Comparison of ENCODE assay signal across 1 cellular context in the genomic region with DNA sequence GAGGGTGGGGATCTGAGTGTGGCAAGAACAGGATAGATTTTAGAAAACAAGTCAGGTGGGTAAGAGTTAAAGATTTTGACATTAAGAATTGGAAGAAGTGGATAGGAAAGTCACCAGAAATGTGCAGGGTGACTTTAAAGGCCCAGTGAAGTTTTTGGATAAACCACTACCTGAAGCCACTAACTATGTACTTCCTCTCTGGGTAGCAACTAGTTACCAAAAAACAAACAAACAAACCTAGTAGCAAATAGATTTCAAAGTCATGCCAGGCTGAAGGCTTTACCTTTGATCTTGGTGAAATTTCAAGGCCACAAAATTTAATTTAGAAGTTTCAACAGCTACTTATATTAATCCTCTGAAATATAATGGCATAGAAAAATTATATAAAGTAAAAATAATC.
TF ChIP-seq lines count a peak whose summit lies in the region.

No MANE protein-coding gene starts in this region.

TF ChIP-seq in GM23338, 12 proteins besides CTCF, POLR2A, EP300 and RAD21 (continued from another document):
- TF ChIP-seq, protein P1, sequence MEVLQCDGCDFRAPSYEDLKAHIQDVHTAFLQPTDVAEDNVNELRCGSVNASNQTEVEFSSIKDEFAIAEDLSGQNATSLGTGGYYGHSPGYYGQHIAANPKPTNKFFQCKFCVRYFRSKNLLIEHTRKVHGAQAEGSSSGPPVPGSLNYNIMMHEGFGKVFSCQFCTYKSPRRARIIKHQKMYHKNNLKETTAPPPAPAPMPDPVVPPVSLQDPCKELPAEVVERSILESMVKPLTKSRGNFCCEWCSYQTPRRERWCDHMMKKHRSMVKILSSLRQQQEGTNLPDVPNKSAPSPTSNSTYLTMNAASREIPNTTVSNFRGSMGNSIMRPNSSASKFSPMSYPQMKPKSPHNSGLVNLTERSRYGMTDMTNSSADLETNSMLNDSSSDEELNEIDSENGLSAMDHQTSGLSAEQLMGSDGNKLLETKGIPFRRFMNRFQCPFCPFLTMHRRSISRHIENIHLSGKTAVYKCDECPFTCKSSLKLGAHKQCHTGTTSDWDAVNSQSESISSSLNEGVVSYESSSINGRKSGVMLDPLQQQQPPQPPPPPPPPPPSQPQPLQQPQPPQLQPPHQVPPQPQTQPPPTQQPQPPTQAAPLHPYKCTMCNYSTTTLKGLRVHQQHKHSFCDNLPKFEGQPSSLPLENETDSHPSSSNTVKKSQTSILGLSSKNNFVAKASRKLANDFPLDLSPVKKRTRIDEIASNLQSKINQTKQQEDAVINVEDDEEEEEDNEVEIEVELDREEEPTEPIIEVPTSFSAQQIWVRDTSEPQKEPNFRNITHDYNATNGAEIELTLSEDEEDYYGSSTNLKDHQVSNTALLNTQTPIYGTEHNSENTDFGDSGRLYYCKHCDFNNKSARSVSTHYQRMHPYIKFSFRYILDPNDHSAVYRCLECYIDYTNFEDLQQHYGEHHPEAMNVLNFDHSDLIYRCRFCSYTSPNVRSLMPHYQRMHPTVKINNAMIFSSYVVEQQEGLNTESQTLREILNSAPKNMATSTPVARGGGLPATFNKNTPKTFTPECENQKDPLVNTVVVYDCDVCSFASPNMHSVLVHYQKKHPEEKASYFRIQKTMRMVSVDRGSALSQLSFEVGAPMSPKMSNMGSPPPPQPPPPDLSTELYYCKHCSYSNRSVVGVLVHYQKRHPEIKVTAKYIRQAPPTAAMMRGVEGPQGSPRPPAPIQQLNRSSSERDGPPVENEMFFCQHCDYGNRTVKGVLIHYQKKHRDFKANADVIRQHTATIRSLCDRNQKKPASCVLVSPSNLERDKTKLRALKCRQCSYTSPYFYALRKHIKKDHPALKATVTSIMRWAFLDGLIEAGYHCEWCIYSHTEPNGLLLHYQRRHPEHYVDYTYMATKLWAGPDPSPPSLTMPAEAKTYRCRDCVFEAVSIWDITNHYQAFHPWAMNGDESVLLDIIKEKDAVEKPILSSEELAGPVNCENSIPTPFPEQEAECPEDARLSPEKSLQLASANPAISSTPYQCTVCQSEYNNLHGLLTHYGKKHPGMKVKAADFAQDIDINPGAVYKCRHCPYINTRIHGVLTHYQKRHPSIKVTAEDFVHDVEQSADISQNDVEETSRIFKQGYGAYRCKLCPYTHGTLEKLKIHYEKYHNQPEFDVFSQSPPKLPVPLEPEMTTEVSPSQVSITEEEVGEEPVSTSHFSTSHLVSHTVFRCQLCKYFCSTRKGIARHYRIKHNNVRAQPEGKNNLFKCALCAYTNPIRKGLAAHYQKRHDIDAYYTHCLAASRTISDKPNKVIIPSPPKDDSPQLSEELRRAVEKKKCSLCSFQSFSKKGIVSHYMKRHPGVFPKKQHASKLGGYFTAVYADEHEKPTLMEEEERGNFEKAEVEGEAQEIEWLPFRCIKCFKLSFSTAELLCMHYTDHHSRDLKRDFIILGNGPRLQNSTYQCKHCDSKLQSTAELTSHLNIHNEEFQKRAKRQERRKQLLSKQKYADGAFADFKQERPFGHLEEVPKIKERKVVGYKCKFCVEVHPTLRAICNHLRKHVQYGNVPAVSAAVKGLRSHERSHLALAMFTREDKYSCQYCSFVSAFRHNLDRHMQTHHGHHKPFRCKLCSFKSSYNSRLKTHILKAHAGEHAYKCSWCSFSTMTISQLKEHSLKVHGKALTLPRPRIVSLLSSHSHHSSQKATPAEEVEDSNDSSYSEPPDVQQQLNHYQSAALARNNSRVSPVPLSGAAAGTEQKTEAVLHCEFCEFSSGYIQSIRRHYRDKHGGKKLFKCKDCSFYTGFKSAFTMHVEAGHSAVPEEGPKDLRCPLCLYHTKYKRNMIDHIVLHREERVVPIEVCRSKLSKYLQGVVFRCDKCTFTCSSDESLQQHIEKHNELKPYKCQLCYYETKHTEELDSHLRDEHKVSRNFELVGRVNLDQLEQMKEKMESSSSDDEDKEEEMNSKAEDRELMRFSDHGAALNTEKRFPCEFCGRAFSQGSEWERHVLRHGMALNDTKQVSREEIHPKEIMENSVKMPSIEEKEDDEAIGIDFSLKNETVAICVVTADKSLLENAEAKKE (CRISPR knock-in tag; IDR thresholded peaks at IDR 0.05): no peak
- no peak for TF ChIP-seq EZH2phosphoT487 (IDR thresholded peaks at IDR 0.05; ENCODE audit: unreplicated experiment)
- TF ChIP-seq EZH2 (IDR thresholded peaks at IDR 0.05; ENCODE audit: low read depth, unreplicated experiment): no peak
- TF ChIP-seq, protein P2, sequence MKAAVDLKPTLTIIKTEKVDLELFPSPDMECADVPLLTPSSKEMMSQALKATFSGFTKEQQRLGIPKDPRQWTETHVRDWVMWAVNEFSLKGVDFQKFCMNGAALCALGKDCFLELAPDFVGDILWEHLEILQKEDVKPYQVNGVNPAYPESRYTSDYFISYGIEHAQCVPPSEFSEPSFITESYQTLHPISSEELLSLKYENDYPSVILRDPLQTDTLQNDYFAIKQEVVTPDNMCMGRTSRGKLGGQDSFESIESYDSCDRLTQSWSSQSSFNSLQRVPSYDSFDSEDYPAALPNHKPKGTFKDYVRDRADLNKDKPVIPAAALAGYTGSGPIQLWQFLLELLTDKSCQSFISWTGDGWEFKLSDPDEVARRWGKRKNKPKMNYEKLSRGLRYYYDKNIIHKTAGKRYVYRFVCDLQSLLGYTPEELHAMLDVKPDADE (IDR thresholded peaks at IDR 0.05): no peak
- no peak for TF ChIP-seq POLR2AphosphoS5 (IDR thresholded peaks at IDR 0.05; ENCODE audit: low read depth)
- TF ChIP-seq ZNF114 (CRISPR knock-in tag; IDR thresholded peaks at IDR 0.05): no peak
- no peak for TF ChIP-seq CREB1 (CRISPR knock-in tag; IDR thresholded peaks at IDR 0.05; ENCODE audit: low read depth)
- TF ChIP-seq ZNF331 (CRISPR knock-in tag; IDR thresholded peaks at IDR 0.05; ENCODE audit: low read depth): no peak
- no peak for TF ChIP-seq JUNB (IDR thresholded peaks at IDR 0.05; ENCODE audit: unreplicated experiment)
- TF ChIP-seq NANOG (IDR thresholded peaks at IDR 0.05; ENCODE audit: borderline replicate concordance): no peak
- TF ChIP-seq REST (IDR thresholded peaks at IDR 0.05; ENCODE audit: unreplicated experiment): no peak
